ENCODE assay signal across 11 cellular contexts in genomic region chr1:204294371-204294770, GRCh38.
DNase-seq lines count a peak whose midpoint lies in the region; ATAC-seq and TF ChIP-seq lines count a peak whose summit lies in the region.
"Had no signal": no experiment of that assay in that cellular context is flagged by ENCODE, and none has a peak within 500 bp of the region (broad histone marks: within the 10 kb centered on the region; RNA-seq: fewer than 3 reads in every experiment).

No MANE protein-coding gene starts in this region.

- no peak overlapping the region for H2BK120ac ChIP-seq in trophoblast cell (ENCODE audit: insufficient read depth, low read length, poor library complexity)

- H4K20me1 ChIP-seq in GM23338 (replicated peaks; ENCODE audit: insufficient read depth): no peaks in the 10 kb centered on the region

- no peaks in the 10 kb centered on the region for H3F3A ChIP-seq in GM23338 (replicated peaks; ENCODE audit: low read depth)

- H3K18ac ChIP-seq in trophoblast cell (ENCODE audit: low read length): no peak overlapping the region

- peak; percentile 93 for DNase-seq in AG10803 (ENCODE audit: low read depth)
- peak; percentile 78 to 90 for DNase-seq in SJCRH30
- DNase-seq in foreskin keratinocyte: peak; percentile 76 to 90
- DNase-seq in trophoblast cell: peak; percentile 73 to 89
- DNase-seq in GM23338 (ENCODE audit: low spot score): no peak
- DNase-seq in HUDEP-2 (lab: John Stamatoyannopoulos, UW; ENCODE audit: unreplicated experiment in 76 of 76): no peak
- DNase-seq: activated naive CD8-positive, alpha-beta T cell treated with anti-CD3 and anti-CD28 coated beads, Interleukin-2, amount 10 ng/mL, durations not matched to agents 7 days and 5 days; NCI-H1694 treated with DMSO at 0.1 percent for 48 hours had no signal

- peaks cover 4% of the 10 kb centered on the region; the same call in 1 of the 2 replicates for H3K9me2 ChIP-seq in GM23338 (ENCODE audit: insufficient read depth)

- no CpG with 5 or more reads among the region's 6 CpGs for WGBS in trophoblast cell (ENCODE audit: extremely low coverage, insufficient coverage, insufficient read length)

- H3K79me2 ChIP-seq in trophoblast cell (ENCODE audit: control insufficient read depth, insufficient read depth, low read length, poor library complexity) (no peaks in the 10 kb centered on the region), GM23338 (replicated peaks; ENCODE audit: insufficient read depth) (no peaks in the 10 kb centered on the region)

- no peak overlapping the region for H2BK12ac ChIP-seq in trophoblast cell (ENCODE audit: low read length)

- no peaks in the 10 kb centered on the region for H3K9me3 ChIP-seq in SJCRH30 (replicated peaks)
- H3K9me3 ChIP-seq in trophoblast cell (ENCODE audit: insufficient read depth, low read depth, low read length): no peaks in the 10 kb centered on the region

- H3K36me3 ChIP-seq in SJCRH30 (no peaks in the 10 kb centered on the region), trophoblast cell (ENCODE audit: control insufficient read depth in 1 of 2, insufficient read depth in 2 of 2, low read length in 2 of 2) (no peaks in the 10 kb centered on the region), GM23338 (ENCODE audit: insufficient read depth) (no peaks in the 10 kb centered on the region)

- peaks cover 38% of the 10 kb centered on the region for H3K4me1 Mint-ChIP-seq in GM23338

- no peaks in the 10 kb centered on the region for H3K27me3 ChIP-seq in SJCRH30
- H3K27me3 ChIP-seq in foreskin keratinocyte: no peaks in the 10 kb centered on the region
- H3K27me3 ChIP-seq in trophoblast cell (ENCODE audit: insufficient read depth, low read length): no peaks in the 10 kb centered on the region
- H3K27me3 ChIP-seq in GM23338 (ENCODE audit: insufficient read depth): no peaks in the 10 kb centered on the region

- no peaks in the 10 kb centered on the region for H3K9me3 Mint-ChIP-seq in GM23338
- H3K9me3 Mint-ChIP-seq: activated naive CD8-positive, alpha-beta T cell treated with anti-CD3 and anti-CD28 coated beads, Interleukin-2, amount 10 ng/mL, durations not matched to agents 7 days and 5 days had no signal

- H2AFZ ChIP-seq in trophoblast cell (ENCODE audit: insufficient read depth, low read length, poor library complexity): no peak overlapping the region
- no peak overlapping the region for H2AFZ ChIP-seq in GM23338

- no peak overlapping the region for H4K91ac ChIP-seq in trophoblast cell (ENCODE audit: low read depth, low read length)

- no peak overlapping the region for H4K12ac ChIP-seq in trophoblast cell (ENCODE audit: low read depth, low read length)

- peaks cover 4% of the 10 kb centered on the region; the same call in 1 of the 3 replicates for H3K36me3 Mint-ChIP-seq in GM23338 (ENCODE audit: low read depth)
- H3K36me3 Mint-ChIP-seq: activated naive CD8-positive, alpha-beta T cell treated with anti-CD3 and anti-CD28 coated beads, Interleukin-2, amount 10 ng/mL, durations not matched to agents 7 days and 5 days had no signal

- no peak overlapping the region for H3K4ac ChIP-seq in trophoblast cell (ENCODE audit: low read depth, low read length)

- peaks cover 9% of the 10 kb centered on the region for H3K27me3 Mint-ChIP-seq in GM23338 (ENCODE audit: insufficient read depth, low read depth, poor library complexity)

- H3K4me3 Mint-ChIP-seq in GM23338: no peak overlapping the region
- H3K4me3 Mint-ChIP-seq: activated naive CD8-positive, alpha-beta T cell treated with anti-CD3 and anti-CD28 coated beads, Interleukin-2, amount 10 ng/mL, durations not matched to agents 7 days and 5 days had no signal

- H2BK5ac ChIP-seq in trophoblast cell (ENCODE audit: low read depth, low read length, poor library complexity): no peak overlapping the region

- ATAC-seq in foreskin keratinocyte (peak; percentile 63), GM23338 (no peak), GM18873 (IDR thresholded peaks at IDR 0.05; ENCODE audit: low FRiP score, unreplicated experiment) (no peak), HG03139 (IDR thresholded peaks at IDR 0.05; ENCODE audit: unreplicated experiment) (no peak)

- H2AK5ac ChIP-seq in trophoblast cell (ENCODE audit: low read length): no peak overlapping the region

- H3K4me1 ChIP-seq in SJCRH30 (peaks cover 53% of the 10 kb centered on the region), foreskin keratinocyte (peaks cover 23% of the 10 kb centered on the region), trophoblast cell (ENCODE audit: control insufficient read depth in 1 of 2, insufficient read depth in 2 of 2, low read length in 2 of 2) (peaks cover 24 to 27% of the 10 kb centered on the region in 2 experiments), GM23338 (ENCODE audit: insufficient read depth) (peaks cover 14% of the 10 kb centered on the region; the same call in 1 of the 2 replicates)

- TF ChIP-seq CTCF in AG10803 (conservative IDR thresholded peaks at IDR 0.05; ENCODE audit: low read length) (no peak), foreskin keratinocyte (conservative IDR thresholded peaks at IDR 0.05) (no peak), GM23338 (conservative IDR thresholded peaks at IDR 0.05; ENCODE audit: low read depth in 2 of 2) (no peak)

- no peak overlapping the region for H3K9ac ChIP-seq in trophoblast cell (ENCODE audit: low read length)

- peak overlapping the region; percentile 91 for H3K27ac ChIP-seq in SJCRH30
- no peak overlapping the region for H3K27ac ChIP-seq in foreskin keratinocyte
- no peak overlapping the region for H3K27ac ChIP-seq in trophoblast cell (ENCODE audit: low read depth, low read length)
- no peak overlapping the region for H3K27ac ChIP-seq in GM23338 (ENCODE audit: low read depth)
- H3K27ac ChIP-seq: VCaP had no signal

- no peak overlapping the region for H3K27ac Mint-ChIP-seq in GM23338
- H3K27ac Mint-ChIP-seq: activated naive CD8-positive, alpha-beta T cell treated with anti-CD3 and anti-CD28 coated beads, Interleukin-2, amount 10 ng/mL, durations not matched to agents 7 days and 5 days had no signal

- no peak overlapping the region for H3K14ac ChIP-seq in trophoblast cell (ENCODE audit: low read length)

- H3K4me2 ChIP-seq in trophoblast cell (ENCODE audit: low read length) (no peak overlapping the region), GM23338 (no peak overlapping the region)

- H3K4me3 ChIP-seq in AG10803 (ENCODE audit: low read length) (no peak overlapping the region), SJCRH30 (no peak overlapping the region), trophoblast cell (ENCODE audit: low read depth, low read length) (no peak overlapping the region), GM23338 (no peak overlapping the region)

- H3K23ac ChIP-seq in trophoblast cell (ENCODE audit: low read length): no peak overlapping the region

- H4K8ac ChIP-seq in trophoblast cell (ENCODE audit: low read depth, low read length): no peak overlapping the region

- H3K79me1 ChIP-seq in trophoblast cell (ENCODE audit: low read length): peaks cover 4% of the 10 kb centered on the region

TF ChIP-seq in GM23338, 12 proteins besides CTCF, POLR2A, EP300 and RAD21:
- no peak for TF ChIP-seq REST (IDR thresholded peaks at IDR 0.05; ENCODE audit: unreplicated experiment)
- no peak for TF ChIP-seq CREB1 (CRISPR knock-in tag; IDR thresholded peaks at IDR 0.05; ENCODE audit: low read depth)
- TF ChIP-seq ETS1 (IDR thresholded peaks at IDR 0.05): no peak
- no peak for TF ChIP-seq STAT1 (IDR thresholded peaks at IDR 0.05; ENCODE audit: unreplicated experiment)
TF ChIP-seq in GM23338: peak in this region for 0.

Comparison
In these comparisons a context has a peak if more than half of its experiments do, and no peak if none do; other contexts are left out.
1. DNase-seq: peak in AG10803 (single experiment), SJCRH30 (2 of 2), foreskin keratinocyte (2 of 2) and trophoblast cell (2 of 2); none in GM23338 (single experiment) and HUDEP-2 (0 of 76).